In genomic region chr7:79298145-79298760, GRCh38 we compare ENCODE assay signal across 8 cellular contexts.
DNase-seq lines count a peak whose midpoint lies in the region; ATAC-seq, FAIRE-seq and TF ChIP-seq lines count a peak whose summit lies in the region.

No MANE protein-coding gene starts in this region.

- no peak for TF ChIP-seq POLR2A in GM12892 (IDR thresholded peaks at IDR 0.05; ENCODE audit: low read depth, low read length)

- no peak for FAIRE-seq in GM12892 (lab: Jason Lieb, UNC)

- ATAC-seq in GM21737 (IDR thresholded peaks at IDR 0.05; ENCODE audit: unreplicated experiment), result no peak

- TF ChIP-seq CTCF in astrocyte of the spinal cord (IDR thresholded peaks at IDR 0.05; ENCODE audit: low read depth, low read length), result peak; percentile 80

- in situ Hi-C loops in astrocyte of the spinal cord (cut with HindIII; ENCODE audit: low sequenced_read_pairs), result no loop called here

- DNase-seq in AML-193 (lab: John Stamatoyannopoulos, UW) (peak; percentile 16 to 35), GM12892 (ENCODE audit: insufficient read length) (peak; percentile 0), NCI-H1694 (lab: John Stamatoyannopoulos, UW) (peak; percentile 77), astrocyte of the spinal cord (ENCODE audit: low read depth, low spot score) (peak; percentile 73), left kidney (ENCODE audit: low read depth, low spot score) (peak; percentile 75), NCI-H187 treated with DMSO at 0.1 percent for 48 hours (lab: John Stamatoyannopoulos, UW) (no peak), GM19240 (ENCODE audit: insufficient read length, low spot score) (no peak)

- H3K4me3 ChIP-seq in astrocyte of the spinal cord (ENCODE audit: low read depth, low read length), result no peak overlapping the region

Comparison
In these comparisons a context has a peak if more than half of its experiments do, and no peak if none do; other contexts are left out.
1. DNase-seq: peak in AML-193 (2 of 2), GM12892 (single experiment), NCI-H1694 (single experiment), astrocyte of the spinal cord (single experiment) and left kidney (single experiment); none in NCI-H187 treated with DMSO at 0.1 percent for 48 hours (single experiment) and GM19240 (single experiment).